22 cellular contexts compared by ENCODE assay signal in the genomic region with DNA sequence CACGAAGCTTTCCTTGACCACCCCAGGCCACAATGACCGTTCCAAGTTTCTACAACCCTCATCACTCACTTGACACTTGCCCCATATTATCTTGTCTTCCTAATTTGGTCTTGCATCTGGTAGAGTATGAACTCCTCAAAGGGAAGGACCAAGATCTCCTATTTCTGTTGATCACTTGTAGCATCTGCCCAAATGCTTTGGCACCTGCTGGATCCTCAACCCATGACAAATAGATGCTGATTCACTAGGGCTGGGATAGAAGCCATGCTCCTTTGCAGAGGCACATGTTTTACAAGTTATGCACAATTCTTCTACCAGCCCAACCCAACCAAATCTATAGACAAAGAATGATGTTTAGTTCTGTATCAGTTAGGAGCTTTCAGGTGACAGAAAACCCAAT.
"Had no signal": no experiment of that assay in that cellular context is flagged by ENCODE, and none has a peak within 500 bp of the region (broad histone marks: within the 10 kb centered on the region; RNA-seq: fewer than 3 reads in every experiment).

No MANE protein-coding gene starts in this region.

- H3K4me1 ChIP-seq: neural progenitor cell, parathyroid adenoma, spleen, tibial nerve, upper lobe of right lung, uterus had no signal

- H3K36me3 ChIP-seq: neural progenitor cell, right atrium auricular region, spleen, thoracic aorta, tibial nerve, upper lobe of right lung, uterus had no signal

- H3K27me3 ChIP-seq: foreskin keratinocyte, neural progenitor cell, right atrium auricular region, tibial nerve, uterus had no signal

- H3K27ac ChIP-seq: coronary artery, foreskin keratinocyte, neural progenitor cell, parathyroid adenoma, right atrium auricular region, skin epidermis, spleen, thoracic aorta, tibial nerve, upper lobe of right lung, uterus had no signal

- DNase-seq: dermis blood vessel endothelial cell; effector memory CD4-positive, alpha-beta T cell; foreskin keratinocyte; kidney; naive thymus-derived CD4-positive, alpha-beta T cell; spleen; stimulated activated CD4-positive, alpha-beta T cell treated with anti-CD3 and anti-CD28 coated beads, Interleukin-4, amount 100 ng/mL, for 4 hours; stimulated activated naive CD8-positive, alpha-beta T cell treated with anti-CD3 and anti-CD28 coated beads, Interleukin-15, Interleukin-2, amounts not matched to agents 100 U/mL and 50 U/mL, for 24 hours; substantia nigra; upper lobe of right lung; uterus had no signal

- H3K4me3 ChIP-seq: coronary artery, lung, neural progenitor cell, right atrium auricular region, skin epidermis, spleen, thoracic aorta, tibial nerve, upper lobe of right lung, uterus had no signal

- ATAC-seq: foreskin keratinocyte; left lobe of liver; naive thymus-derived CD4-positive, alpha-beta T cell; sciatic nerve; stimulated activated memory B cell treated with anti-CD40 and anti-IgM and Interleukin-4, amounts not matched to agents 10 μg/mL and 1 μg/mL and 100 μg/mL, for 72 hours; stimulated activated naive CD8-positive, alpha-beta T cell treated with anti-CD3 and anti-CD28 coated beads, Interleukin-15, Interleukin-2, amounts not matched to agents 100 U/mL and 50 U/mL, for 24 hours; upper lobe of right lung had no signal

- H3K9me3 ChIP-seq: right atrium auricular region, spleen, thoracic aorta, tibial nerve, upper lobe of right lung, uterus had no signal
